Comparison of ENCODE assay signal across 19 cellular contexts in genomic region chr4:104940927-104941326, GRCh38.
A peak's percentile ranks its signal among the peaks of the same experiment; 100 is the strongest.
DNase-seq lines count a peak whose midpoint lies in the region; ATAC-seq and TF ChIP-seq lines count a peak whose summit lies in the region.
"Had no signal": no experiment of that assay in that cellular context is flagged by ENCODE, and none has a peak within 500 bp of the region (broad histone marks: within the 10 kb centered on the region; RNA-seq: fewer than 3 reads in every experiment).

No MANE protein-coding gene starts in this region.

- no peaks in the 10 kb centered on the region for H3K27me3 Mint-ChIP-seq in activated naive CD8-positive, alpha-beta T cell treated with anti-CD3 and anti-CD28 coated beads for 36 hours
- no peaks in the 10 kb centered on the region for H3K27me3 Mint-ChIP-seq in activated naive CD8-positive, alpha-beta T cell treated with anti-CD3 and anti-CD28 coated beads, Interleukin-2, amount 50 U/mL, for 24 hours
- H3K27me3 Mint-ChIP-seq: CD4-positive, alpha-beta T cell had no signal

- H3K36me3 Mint-ChIP-seq in activated naive CD8-positive, alpha-beta T cell treated with anti-CD3 and anti-CD28 coated beads for 36 hours, result peaks cover 3% of the 10 kb centered on the region
- no peaks in the 10 kb centered on the region for H3K36me3 Mint-ChIP-seq in activated naive CD8-positive, alpha-beta T cell treated with anti-CD3 and anti-CD28 coated beads, Interleukin-2, amount 50 U/mL, for 24 hours (ENCODE audit: low read depth)

- ATAC-seq in activated naive CD8-positive, alpha-beta T cell treated with anti-CD3 and anti-CD28 coated beads, Interleukin-2, amount 50 U/mL, for 24 hours, result no peak
- ATAC-seq in foreskin keratinocyte, result no peak
- ATAC-seq: A549, HCT116, K562 had no signal

- H3K27ac ChIP-seq in foreskin keratinocyte, result peak overlapping the region; percentile 63
- H3K27ac ChIP-seq: 22Rv1, A549, C4-2B had no signal

- no peak for DNase-seq in activated naive CD8-positive, alpha-beta T cell treated with anti-CD3 and anti-CD28 coated beads for 36 hours
- DNase-seq in activated naive CD8-positive, alpha-beta T cell treated with anti-CD3 and anti-CD28 coated beads, Interleukin-2, amount 50 U/mL, for 24 hours, result no peak
- DNase-seq in SK-N-DZ (ENCODE audit: low spot score) (peak; percentile 62), foreskin keratinocyte (no peak), middle frontal gyrus (ENCODE audit: extremely low spot score, low spot score) (no peak), Kasumi-1 (lab: John Stamatoyannopoulos, UW) (no peak)
- DNase-seq in stimulated activated naive CD4-positive, alpha-beta T cell (lab: John Stamatoyannopoulos, UW), result no peak
- DNase-seq: AML-193; CD4-positive, alpha-beta T cell; DMS79 treated with DMSO at 0.1 percent for 48 hours; GOT3; H7; HFFc6; IMR-90 had no signal

- H3K4me3 Mint-ChIP-seq in activated naive CD8-positive, alpha-beta T cell treated with anti-CD3 and anti-CD28 coated beads for 36 hours, result no peak overlapping the region
- no peak overlapping the region for H3K4me3 Mint-ChIP-seq in activated naive CD8-positive, alpha-beta T cell treated with anti-CD3 and anti-CD28 coated beads, Interleukin-2, amount 50 U/mL, for 24 hours
- H3K4me3 Mint-ChIP-seq: CD4-positive, alpha-beta T cell; HFFc6 had no signal

- peaks cover 1% of the 10 kb centered on the region for H3K9me3 Mint-ChIP-seq in activated naive CD8-positive, alpha-beta T cell treated with anti-CD3 and anti-CD28 coated beads for 36 hours
- H3K9me3 Mint-ChIP-seq in activated naive CD8-positive, alpha-beta T cell treated with anti-CD3 and anti-CD28 coated beads, Interleukin-2, amount 50 U/mL, for 24 hours, result no peaks in the 10 kb centered on the region
- H3K9me3 Mint-ChIP-seq: CD4-positive, alpha-beta T cell had no signal

- H3K27me3 ChIP-seq in foreskin keratinocyte, result no peaks in the 10 kb centered on the region

- H3K4me1 ChIP-seq in foreskin keratinocyte, result no peaks in the 10 kb centered on the region
- H3K4me1 ChIP-seq: A549 had no signal

- H3K27ac Mint-ChIP-seq in activated naive CD8-positive, alpha-beta T cell treated with anti-CD3 and anti-CD28 coated beads for 36 hours, result peak overlapping the region; percentile 39
- no peak overlapping the region for H3K27ac Mint-ChIP-seq in activated naive CD8-positive, alpha-beta T cell treated with anti-CD3 and anti-CD28 coated beads, Interleukin-2, amount 50 U/mL, for 24 hours
- H3K27ac Mint-ChIP-seq: CD4-positive, alpha-beta T cell; HFFc6 had no signal

- TF ChIP-seq CTCF in foreskin keratinocyte (conservative IDR thresholded peaks at IDR 0.05), result no peak

- peaks cover 47% of the 10 kb centered on the region for H3K4me1 Mint-ChIP-seq in activated naive CD8-positive, alpha-beta T cell treated with anti-CD3 and anti-CD28 coated beads for 36 hours
- H3K4me1 Mint-ChIP-seq in activated naive CD8-positive, alpha-beta T cell treated with anti-CD3 and anti-CD28 coated beads, Interleukin-2, amount 50 U/mL, for 24 hours, result peaks cover 50% of the 10 kb centered on the region
